Comparison of ENCODE assay signal across 1 cellular context in genomic region chr6:157981395-157982296, GRCh38.
TF ChIP-seq lines count a peak whose summit lies in the region.

Gene SYNJ2 (plus strand): TSS chr6:157981863. CDS start chr6:157981962, 99 bp downstream.

TF ChIP-seq in HepG2, 621 proteins besides CTCF, POLR2A, EP300 and RAD21 (continued from another document and continues in another):
- TF ChIP-seq MLX (CRISPR knock-in tag; IDR thresholded peaks at IDR 0.05), result peak; percentile 20; the same call in 1 of the 2 replicates
- TF ChIP-seq SAFB2 (CRISPR knock-in tag; IDR thresholded peaks at IDR 0.05; ENCODE audit: borderline replicate concordance, low read depth), result peak; percentile 69; the same call in 1 of the 2 replicates
- TF ChIP-seq RBAK (CRISPR knock-in tag; IDR thresholded peaks at IDR 0.05), result no peak
- TF ChIP-seq ZBTB1 (CRISPR knock-in tag; IDR thresholded peaks at IDR 0.05; ENCODE audit: borderline replicate concordance), result peak; percentile 40; the same call in 1 of the 2 replicates
- no peak for TF ChIP-seq PRMT3 (CRISPR knock-in tag; IDR thresholded peaks at IDR 0.05; ENCODE audit: borderline replicate concordance, low read depth)
- TF ChIP-seq DPF2 (CRISPR knock-in tag; IDR thresholded peaks at IDR 0.05; ENCODE audit: borderline replicate concordance, low read depth), result no peak; the same call in 1 of the 2 replicates
- TF ChIP-seq MXI1 (IDR thresholded peaks at IDR 0.05; ENCODE audit: borderline replicate concordance, low read depth, low read length), result peak; percentile 72; the same call in 2 of the 3 replicates
- TF ChIP-seq CEBPZ (IDR thresholded peaks at IDR 0.05; ENCODE audit: low read length), result no peak
- TF ChIP-seq RXRB (CRISPR knock-in tag; IDR thresholded peaks at IDR 0.05; ENCODE audit: borderline replicate concordance), result peak; percentile 72; the same call in 1 of the 2 replicates
- TF ChIP-seq ZMYM2 (CRISPR knock-in tag; IDR thresholded peaks at IDR 0.05), result no peak
- peak; percentile 86; the same call in 1 of the 2 replicates for TF ChIP-seq ZNF451 (CRISPR knock-in tag; IDR thresholded peaks at IDR 0.05)
- peak; percentile 59 for TF ChIP-seq RBM39 (IDR thresholded peaks at IDR 0.05; ENCODE audit: low read depth, low read length, poor library complexity, severe bottlenecking)
- TF ChIP-seq ZNF280B (CRISPR knock-in tag; IDR thresholded peaks at IDR 0.05; ENCODE audit: borderline replicate concordance), result no peak
- peak; percentile 71 for TF ChIP-seq ISX (CRISPR knock-in tag; conservative IDR thresholded peaks at IDR 0.05)
- no peak for TF ChIP-seq BHLHE40 (IDR thresholded peaks at IDR 0.05; ENCODE audit: low read length)
- TF ChIP-seq KAT2B (IDR thresholded peaks at IDR 0.05; ENCODE audit: borderline replicate concordance, low read depth, low read length), result no peak
- TF ChIP-seq HMG20A (CRISPR knock-in tag; IDR thresholded peaks at IDR 0.05; ENCODE audit: borderline replicate concordance), result peak; percentile 38; the same call in 1 of the 2 replicates
- TF ChIP-seq MAX (IDR thresholded peaks at IDR 0.05), result peak; percentile 79
- TF ChIP-seq HBP1 (CRISPR knock-in tag; IDR thresholded peaks at IDR 0.05; ENCODE audit: low read depth), result no peak
- TF ChIP-seq HNRNPH1 (optimal IDR thresholded peaks at IDR 0.05; ENCODE audit: low read depth, low read length), result no peak
- peak; percentile 93 for TF ChIP-seq MAZ (IDR thresholded peaks at IDR 0.05; ENCODE audit: borderline replicate concordance, low read depth, low read length)
- peak; percentile 99 for TF ChIP-seq MAZ (CRISPR knock-in tag; IDR thresholded peaks at IDR 0.05; ENCODE audit: low read depth)
- TF ChIP-seq ZNF205 (CRISPR knock-in tag; IDR thresholded peaks at IDR 0.05), result no peak
- no peak for TF ChIP-seq U2AF1 (optimal IDR thresholded peaks at IDR 0.05; ENCODE audit: low read depth, low read length)
- TF ChIP-seq TP53 (CRISPR knock-in tag; conservative IDR thresholded peaks at IDR 0.05), result no peak
- peak; percentile 86; the same call in 1 of the 2 replicates for TF ChIP-seq ZNF776 (CRISPR knock-in tag; IDR thresholded peaks at IDR 0.05)
- peak; percentile 75; the same call in 1 of the 2 replicates for TF ChIP-seq ARID4A (CRISPR knock-in tag; IDR thresholded peaks at IDR 0.05; ENCODE audit: borderline replicate concordance)
- peak; percentile 15 for TF ChIP-seq ZNF781 (CRISPR knock-in tag; IDR thresholded peaks at IDR 0.05; ENCODE audit: borderline replicate concordance, not compliant biosample characterization)
- TF ChIP-seq KIAA2018 (CRISPR knock-in tag; IDR thresholded peaks at IDR 0.05; ENCODE audit: borderline replicate concordance), result no peak; the same call in 1 of the 2 replicates
- no peak for TF ChIP-seq PAF1 (CRISPR knock-in tag; IDR thresholded peaks at IDR 0.05)
- peak; percentile 72 for TF ChIP-seq CCDC6 (CRISPR knock-in tag; IDR thresholded peaks at IDR 0.05)
- TF ChIP-seq MTA1 (CRISPR knock-in tag; IDR thresholded peaks at IDR 0.05; ENCODE audit: borderline replicate concordance), result peak; percentile 28; the same call in 1 of the 2 replicates
- peak; percentile 47; the same call in 1 of the 2 replicates for TF ChIP-seq SMAD3 (CRISPR knock-in tag; IDR thresholded peaks at IDR 0.05)
- TF ChIP-seq ZBTB25 (CRISPR knock-in tag; IDR thresholded peaks at IDR 0.05), result no peak; the same call in 1 of the 2 replicates
- no peak for TF ChIP-seq PHB2 (IDR thresholded peaks at IDR 0.05; ENCODE audit: partially characterized antibody)
- no peak for TF ChIP-seq ZNF530 (CRISPR knock-in tag; IDR thresholded peaks at IDR 0.05; ENCODE audit: low read depth)
- peak; percentile 70; the same call in 1 of the 2 replicates for TF ChIP-seq ZNF564 (CRISPR knock-in tag; IDR thresholded peaks at IDR 0.05)
- no peak for TF ChIP-seq SMARCE1 (IDR thresholded peaks at IDR 0.05; ENCODE audit: borderline replicate concordance)
- no peak for TF ChIP-seq ZKSCAN5 (CRISPR knock-in tag; IDR thresholded peaks at IDR 0.05)
- TF ChIP-seq ZNF619 (CRISPR knock-in tag; IDR thresholded peaks at IDR 0.05), result peak; percentile 91
